In the genomic region with DNA sequence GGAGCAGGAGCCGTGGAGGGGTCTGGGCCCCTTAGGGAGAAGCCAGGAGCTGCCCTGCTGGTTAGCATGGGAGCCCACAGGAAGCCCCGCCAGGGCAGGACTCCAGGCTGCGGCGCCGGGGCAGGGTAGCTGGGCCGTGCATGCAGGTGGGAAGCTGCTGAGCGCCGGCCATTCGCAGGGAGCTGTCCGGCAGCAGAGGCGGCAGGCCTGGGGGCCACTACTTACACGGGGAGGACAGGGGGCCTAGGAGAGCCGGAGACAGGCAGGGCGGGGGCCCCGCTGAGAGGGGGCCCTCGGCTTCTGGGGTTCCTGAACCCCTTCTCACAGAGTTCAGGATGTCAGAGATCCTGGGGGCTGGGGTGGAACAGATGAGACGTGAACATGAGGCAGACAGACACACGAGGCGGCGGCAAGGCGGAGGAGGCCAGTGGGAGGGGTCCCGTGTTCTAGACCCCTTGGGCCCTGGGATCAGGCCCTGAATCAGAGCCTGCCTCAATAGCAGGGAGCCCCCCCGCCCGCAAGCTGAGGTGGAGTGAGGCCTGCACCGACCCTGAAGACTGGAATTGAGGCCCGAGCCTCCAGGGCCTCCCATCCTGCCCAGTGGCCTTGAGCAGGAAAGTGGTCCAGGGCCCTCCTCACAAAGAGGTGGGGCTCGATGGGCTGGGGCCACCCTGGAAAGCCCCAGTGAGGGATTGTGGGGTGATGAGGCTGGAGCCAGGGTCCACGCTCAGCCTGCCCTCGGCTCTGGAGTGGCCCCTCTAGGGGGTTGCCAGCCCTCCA, we compare ENCODE assay signal across 23 cellular contexts. TPM values are rescaled to one million over a fixed set of nuclear protein-coding genes. Genes with fewer than 3 reads are reported as not detected.
DNase-seq lines count a peak whose midpoint lies in the region; ATAC-seq, FAIRE-seq and TF ChIP-seq lines count a peak whose summit lies in the region.
"Had no signal": no experiment of that assay in that cellular context is flagged by ENCODE, and none has a peak within 500 bp of the region (broad histone marks: within the 10 kb centered on the region; RNA-seq: fewer than 3 reads in every experiment).

No MANE protein-coding gene starts in this region.

- intact Hi-C loops in Panc1 (cut with micrococcal nuclease; ENCODE audit: unreplicated experiment): no loop called here
- intact Hi-C loops in CD8-positive, alpha-beta T cell (cut with DNase I, micrococcal nuclease): no loop called here

- FAIRE-seq in H1 (lab: Jason Lieb, UNC): no peak
- FAIRE-seq: D721Med, GM12878, GM18507, H54 had no signal

- H3K56ac ChIP-seq in H1 (replicated peaks; ENCODE audit: insufficient read length, low read depth, low read length): no peak overlapping the region

- H3K9ac ChIP-seq in H1 (replicated peaks in 1 of 4; ENCODE audit: extremely low read depth in 1 of 4, low read depth in 3 of 4, low read length in 3 of 4): no peak overlapping the region
- H3K9ac ChIP-seq: BLaER1, GM23248 had no signal

- H3K36me3 ChIP-seq in HEK293 (ENCODE audit: control insufficient read depth in 2 of 2, insufficient read depth in 1 of 2, low read length in 2 of 2): no peaks in the 10 kb centered on the region
- H3K36me3 ChIP-seq in Panc1 (ENCODE audit: control insufficient read depth, insufficient read depth, low read length): no peaks in the 10 kb centered on the region
- no peaks in the 10 kb centered on the region for H3K36me3 ChIP-seq in H1 (ENCODE audit: control insufficient read depth in 2 of 4, insufficient read depth in 4 of 4, low read length in 3 of 4)
- H3K36me3 ChIP-seq in CD8-positive, alpha-beta T cell (ENCODE audit: insufficient read depth, low read length): no peaks in the 10 kb centered on the region
- H3K36me3 ChIP-seq: BLaER1, HAP-1 had no signal

- H3K36me3 Mint-ChIP-seq in CD8-positive, alpha-beta T cell: no peaks in the 10 kb centered on the region
- H3K36me3 Mint-ChIP-seq: CD4-positive, CD25-positive, alpha-beta regulatory T cell; CD8-positive, alpha-beta memory T cell had no signal

- no peak overlapping the region for H2AK5ac ChIP-seq in H1 (ENCODE audit: low read depth, low read length)

- no peak overlapping the region for H2BK12ac ChIP-seq in H1 (ENCODE audit: low read depth, low read length)

- H3K9me3 ChIP-seq in HEK293 (ENCODE audit: control insufficient read depth, insufficient read depth, low read depth, low read length) (no peaks in the 10 kb centered on the region), Panc1 (ENCODE audit: control insufficient read depth, insufficient read depth, low read depth, low read length) (no peaks in the 10 kb centered on the region), H1 (ENCODE audit: insufficient read depth in 2 of 2, low read depth in 1 of 2, low read length in 1 of 2) (no peaks in the 10 kb centered on the region)
- H3K9me3 ChIP-seq in CD8-positive, alpha-beta T cell (ENCODE audit: low read length): no peaks in the 10 kb centered on the region
- H3K9me3 ChIP-seq: BLaER1, HAP-1 had no signal

- H2BK120ac ChIP-seq in H1 (replicated peaks; ENCODE audit: low read depth, low read length): no peak overlapping the region

- H2AFZ ChIP-seq in H1 (ENCODE audit: low read length): no peak overlapping the region
- H2AFZ ChIP-seq: GM23248 had no signal

- CTCF ChIA-PET in HEK293 (lab: Yijun Ruan, JAX) (interaction anchor here (1.0 to 1.3 kb wide), 2 partner anchors 12 to 16 kb away, joined by 3 read pairs; no protein-coding TSS in a partner anchor), Panc1 (lab: Charles Lee) (no interaction called here), H1 (lab: Charles Lee; ENCODE audit: partially characterized antibody) (interaction anchor here (0.6 to 1.8 kb wide), 6 partner anchors 8 to 119 kb away, joined by 3 to 8 read pairs (median 4); no protein-coding TSS in a partner anchor)
- CTCF ChIA-PET in CD8-positive, alpha-beta T cell (lab: Charles Lee): no interaction called here

- H2BK20ac ChIP-seq in H1 (ENCODE audit: low read length): no peak overlapping the region

- no peak overlapping the region for H3K4me2 ChIP-seq in H1 (ENCODE audit: insufficient read depth in 1 of 2, low read depth in 2 of 2, low read length in 2 of 2)
- H3K4me2 ChIP-seq: BLaER1 had no signal

- H3K27ac Mint-ChIP-seq in CD8-positive, alpha-beta T cell: no peak overlapping the region
- H3K27ac Mint-ChIP-seq: B cell; CD4-positive, CD25-positive, alpha-beta regulatory T cell; CD8-positive, alpha-beta memory T cell had no signal

- H3K4ac ChIP-seq in H1 (replicated peaks; ENCODE audit: insufficient read length, low read depth, low read length): no peak overlapping the region

- WGBS in H1 (ENCODE audit: extremely low coverage in 1 of 2, insufficient coverage in 1 of 2, insufficient read length in 1 of 2, insufficient replicate concordance in 2 of 2, low coverage in 1 of 2, low lambda C conversion rate in 2 of 2, missing lambda C conversion rate in 1 of 2), 2 experiments: 90% methylated on average over 24 of the region's 29 CpGs; no CpG with 5 or more reads in 1 of the 2 experiments

- no peak overlapping the region for H3K18ac ChIP-seq in H1 (ENCODE audit: extremely low read depth, low read length)

- no peaks in the 10 kb centered on the region for H3K9me3 Mint-ChIP-seq in CD8-positive, alpha-beta T cell
- H3K9me3 Mint-ChIP-seq: CD4-positive, CD25-positive, alpha-beta regulatory T cell; CD8-positive, alpha-beta memory T cell had no signal

- peak overlapping the region; percentile 85; the same call in 1 of the 2 replicates for H4K8ac ChIP-seq in H1 (ENCODE audit: extremely low read depth, insufficient read depth, low read length)

- H4K5ac ChIP-seq in H1 (ENCODE audit: insufficient read length, low read depth, low read length): no peak overlapping the region

- BruUV-seq in Panc1 (replicated peaks; lab: Mats Ljungman, UMichigan): no TSS peak

- H3K79me2 ChIP-seq in H1 (ENCODE audit: control insufficient read depth in 1 of 2, insufficient read depth in 2 of 2, low read length in 2 of 2): no peaks in the 10 kb centered on the region

- no peak overlapping the region for H3K4me3 Mint-ChIP-seq in CD8-positive, alpha-beta T cell
- H3K4me3 Mint-ChIP-seq: B cell; CD4-positive, CD25-positive, alpha-beta regulatory T cell; CD8-positive, alpha-beta memory T cell had no signal

- H3K4me1 Mint-ChIP-seq in CD8-positive, alpha-beta T cell (ENCODE audit: low read depth): no peaks in the 10 kb centered on the region
- H3K4me1 Mint-ChIP-seq: B cell; CD4-positive, CD25-positive, alpha-beta regulatory T cell; CD8-positive, alpha-beta memory T cell had no signal

- H3K27me3 Mint-ChIP-seq in CD8-positive, alpha-beta T cell (ENCODE audit: low read depth): peaks cover 12% of the 10 kb centered on the region
- H3K27me3 Mint-ChIP-seq: CD4-positive, CD25-positive, alpha-beta regulatory T cell had no signal

- DNase-seq in Panc1 (ENCODE audit: low read depth, low spot score) (no peak), H1 (ENCODE audit: low read depth in 1 of 2, low spot score in 2 of 2) (no peak), SHP77 treated with DMSO at 0.1 percent for 48 hours (lab: John Stamatoyannopoulos, UW) (no peak)
- no peak for DNase-seq in CD8-positive, alpha-beta T cell
- DNase-seq: CD4-positive, CD25-positive, alpha-beta regulatory T cell; CD8-positive, alpha-beta memory T cell; DMS 273 treated with DMSO at 0.1 percent for 48 hours; DMS79; EL; GDM1; GM23248 had no signal

- ATAC-seq in Panc1 (peak; percentile 29; the same call in 1 of the 2 replicates), GM21447 (IDR thresholded peaks at IDR 0.05; ENCODE audit: unreplicated experiment) (no peak)
- ATAC-seq in CD8-positive, alpha-beta T cell: no peak
- ATAC-seq: GM12878 had no signal

- H3K23ac ChIP-seq in H1 (ENCODE audit: insufficient read length): no peak overlapping the region

- no peak for TF ChIP-seq CTCF in HEK293 (tag by site-specific recombination; IDR thresholded peaks at IDR 0.05)
- no peak for TF ChIP-seq CTCF in Panc1 (IDR thresholded peaks at IDR 0.05)
- TF ChIP-seq CTCF in H1 (IDR thresholded peaks at IDR 0.05; ENCODE audit: control extremely low read depth in 1 of 3, insufficient read depth in 1 of 3, low read depth in 1 of 3, low read length in 3 of 3): no peak
- TF ChIP-seq CTCF in CD8-positive, alpha-beta T cell (IDR thresholded peaks at IDR 0.05): no peak

- in situ Hi-C loops in Panc1 (cut with HindIII; ENCODE audit: low pct_unique_long_range_greater_than_20kb, low sequenced_read_pairs): no loop called here

- H3K79me1 ChIP-seq in H1 (ENCODE audit: low read depth, low read length): no peaks in the 10 kb centered on the region

- no peak overlapping the region for H3K14ac ChIP-seq in H1 (ENCODE audit: insufficient read length)

- H4K20me1 ChIP-seq in H1 (replicated peaks in 1 of 2; ENCODE audit: control insufficient read depth in 1 of 2, insufficient read depth in 2 of 2, low read length in 2 of 2): no peaks in the 10 kb centered on the region
- H4K20me1 ChIP-seq: BLaER1 had no signal

- TF ChIP-seq EP300 in H1 (IDR thresholded peaks at IDR 0.05; ENCODE audit: borderline replicate concordance in 1 of 2, low read depth in 2 of 2, low read length in 2 of 2): no peak

- no peak overlapping the region for H4K91ac ChIP-seq in H1 (replicated peaks; ENCODE audit: insufficient read length, low read length)

- no peak for TF ChIP-seq RAD21 in H1 (IDR thresholded peaks at IDR 0.05 in 1 of 2, conservative IDR thresholded peaks at IDR 0.05 in 1 of 2; ENCODE audit: low read depth in 2 of 2, low read length in 2 of 2)

- H3K27ac ChIP-seq in HEK293 (ENCODE audit: extremely low read depth, low read depth, low read length) (no peak overlapping the region), Panc1 (ENCODE audit: low read length) (no peak overlapping the region), H1 (ENCODE audit: low read depth, low read length) (no peak overlapping the region)
- no peak overlapping the region for H3K27ac ChIP-seq in CD8-positive, alpha-beta T cell (ENCODE audit: low read depth, low read length)
- H3K27ac ChIP-seq: BLaER1, C4-2B, GM23248 had no signal

- no peak overlapping the region for H2BK15ac ChIP-seq in H1 (ENCODE audit: low read length)

- H3K4me1 ChIP-seq in HEK293 (ENCODE audit: control insufficient read depth, insufficient read depth, low read length): no peaks in the 10 kb centered on the region; the same call in 1 of the 2 replicates
- no peaks in the 10 kb centered on the region for H3K4me1 ChIP-seq in Panc1 (ENCODE audit: control insufficient read depth, insufficient read depth, low read length)
- H3K4me1 ChIP-seq in H1 (replicated peaks in 1 of 4; ENCODE audit: control insufficient read depth in 3 of 4, insufficient read depth in 4 of 4, low read length in 3 of 4): peaks cover 0 to 9% (median 0%) of the 10 kb centered on the region in 4 experiments; a peak in 2 of 7 replicates
- no peaks in the 10 kb centered on the region for H3K4me1 ChIP-seq in CD8-positive, alpha-beta T cell (ENCODE audit: insufficient read depth, low read length)
- H3K4me1 ChIP-seq: BLaER1, HAP-1 had no signal

- no peaks in the 10 kb centered on the region; the same call in 1 of the 2 replicates for H3K23me2 ChIP-seq in H1 (ENCODE audit: low read depth, low read length)

- TF ChIP-seq POLR2A in H1 (IDR thresholded peaks at IDR 0.05; ENCODE audit: control extremely low read depth in 1 of 2, low read depth in 2 of 2, low read length in 2 of 2): no peak

- POLR2A ChIA-PET in HEK293 (lab: Yijun Ruan, JAX): no interaction called here
- POLR2A ChIA-PET in Panc1 (lab: Charles Lee): no interaction called here
- POLR2A ChIA-PET in H1 (lab: Charles Lee; ENCODE audit: partially characterized antibody): no interaction called here
- POLR2A ChIA-PET in CD8-positive, alpha-beta T cell (lab: Charles Lee): no interaction called here

- H3K4me3 ChIP-seq in HEK293 (ENCODE audit: low read depth, low read length): no peak overlapping the region
- no peak overlapping the region for H3K4me3 ChIP-seq in Panc1 (ENCODE audit: low read depth in 2 of 2, low read length in 2 of 2)
- no peak overlapping the region for H3K4me3 ChIP-seq in H1 (ENCODE audit: extremely low read depth in 1 of 4, insufficient read depth in 2 of 4, low read depth in 3 of 4, low read length in 4 of 4)
- no peak overlapping the region for H3K4me3 ChIP-seq in CD8-positive, alpha-beta T cell (ENCODE audit: low read depth, low read length)
- H3K4me3 ChIP-seq: BLaER1, GM12878, GM23248, HAP-1 had no signal

- H2BK5ac ChIP-seq in H1 (ENCODE audit: low read depth, low read length): no peak overlapping the region

- H3K27me3 ChIP-seq in Panc1 (ENCODE audit: control insufficient read depth, insufficient read depth, low read length) (no peaks in the 10 kb centered on the region), H1 (replicated peaks in 1 of 4; ENCODE audit: control insufficient read depth in 3 of 4, extremely low read depth in 1 of 4, insufficient read depth in 3 of 4, low read length in 3 of 4) (no peaks in the 10 kb centered on the region)
- no peaks in the 10 kb centered on the region for H3K27me3 ChIP-seq in CD8-positive, alpha-beta T cell (ENCODE audit: insufficient read depth, low read length)
- H3K27me3 ChIP-seq: BLaER1 had no signal

RNA-seq across cellular contexts. Expression of a gene that starts 28.0 kb away (rescaled TPM):
- total RNA-seq in Panc1 (2021; ENCODE audit: unreplicated experiment): 207 TPM
- 160 TPM for polyA plus RNA-seq in Panc1 (2012; ENCODE audit: insufficient read length)
- total RNA-seq in H1 (2021; fragmentation: NEBNext Ultra II Directional; extraction: Animal tissue kit (Norgen Biotek cat#: 25700)): 103 and 108 TPM in 2 replicates
- polyA plus RNA-seq in H1 (2011; rRNA removed): 75.3 and 86.9 TPM in 2 replicates
- 100 TPM for polyA plus RNA-seq in H1 (2011; cell fraction: cytosol; rRNA removed)
- polyA plus RNA-seq in H1 (2011; cell fraction: nucleus; rRNA removed): 111 TPM
- polyA plus RNA-seq in H1 (2012, experiment 1 of 2): 87.6 to 97.6 TPM (median 91.7 TPM) in 4 replicates
- 83.3 TPM for polyA plus RNA-seq in H1 (2012, experiment 2 of 2)
- polyA plus RNA-seq in H1 (2013, experiment 1 of 2): 64.5 TPM
- polyA plus RNA-seq in H1 (2013, experiment 2 of 2): 68.0 TPM
- polyA minus RNA-seq in H1 (2011; rRNA and poly(A)+ RNA removed): 91.6 and 96.9 TPM in 2 replicates
- 38.1 TPM for polyA minus RNA-seq in H1 (2011; cell fraction: cytosol; rRNA and poly(A)+ RNA removed)
- 51.1 TPM for polyA minus RNA-seq in H1 (2011; cell fraction: nucleus; rRNA and poly(A)+ RNA removed)
- total RNA-seq in CD8-positive, alpha-beta T cell: 100 to 1,000 TPM; 111 to 114 TPM

RNA-seq across cellular contexts. Expression of a gene that starts 39.5 kb away (rescaled TPM):
- 0.36 TPM for total RNA-seq in Panc1 (2021; ENCODE audit: unreplicated experiment)
- 0.64 TPM for polyA plus RNA-seq in Panc1 (2012; ENCODE audit: insufficient read length)
- total RNA-seq in H1 (2021; fragmentation: NEBNext Ultra II Directional; extraction: Animal tissue kit (Norgen Biotek cat#: 25700)): 4.1 and 4.9 TPM in 2 replicates
- polyA plus RNA-seq in H1 (2011; rRNA removed): 2.4 and 4.3 TPM in 2 replicates
- polyA plus RNA-seq in H1 (2011; cell fraction: cytosol; rRNA removed): 3.8 TPM
- 3.8 TPM for polyA plus RNA-seq in H1 (2011; cell fraction: nucleus; rRNA removed)
- polyA plus RNA-seq in H1 (2012, experiment 1 of 2): 1.9 to 3.7 TPM (median 3.2 TPM) in 4 replicates
- 3.3 TPM for polyA plus RNA-seq in H1 (2012, experiment 2 of 2)
- 3.1 TPM for polyA plus RNA-seq in H1 (2013, experiment 1 of 2)
- polyA plus RNA-seq in H1 (2013, experiment 2 of 2): 3.0 TPM
- 0.71 and 1.2 TPM in 2 replicates for polyA minus RNA-seq in H1 (2011; rRNA and poly(A)+ RNA removed)
- 2.1 TPM for polyA minus RNA-seq in H1 (2011; cell fraction: cytosol; rRNA and poly(A)+ RNA removed)
- polyA minus RNA-seq in H1 (2011; cell fraction: nucleus; rRNA and poly(A)+ RNA removed): 2.0 TPM
- total RNA-seq in CD8-positive, alpha-beta T cell: 1 to 10 TPM in 1 of 2 experiments, under 1 TPM in 1; 0.78 to 1.1 TPM
- total RNA-seq: A172; A673; CD4-positive, CD25-positive, alpha-beta regulatory T cell; GM12878 had no signal

Comparison
In these comparisons a context has a peak if more than half of its experiments do, and no peak if none do; other contexts are left out.
1. CTCF ChIA-PET loops: an anchor here in HEK293 (1.0 to 1.3 kb wide) and H1 (0.6 to 1.8 kb wide); none called in Panc1 and CD8-positive, alpha-beta T cell.